In genomic region chr4:105659190-105659589, GRCh38 we compare ENCODE assay signal across 22 cellular contexts.
"Had no signal": no experiment of that assay in that cellular context is flagged by ENCODE, and none has a peak within 500 bp of the region (broad histone marks: within the 10 kb centered on the region; RNA-seq: fewer than 3 reads in every experiment).

No MANE protein-coding gene starts in this region.

- H3K36me3 ChIP-seq: SJSA1 had no signal

- H3K27ac ChIP-seq: SJSA1, SK-N-MC had no signal

- H3K4me1 ChIP-seq: SJSA1 had no signal

- H3K27me3 ChIP-seq: SJSA1 had no signal

- FAIRE-seq: RCC 7860 had no signal

- H3K4me3 ChIP-seq: SJSA1, SK-N-MC had no signal

- DNase-seq: KBM-7, NCI-H1092, NCI-H1105 treated with DMSO at 0.1 percent for 48 hours, NCI-H1417 treated with DMSO at 0.1 percent for 48 hours, NCI-H187, NCI-H2029, NCI-H2081 treated with DMSO at 0.1 percent for 48 hours, NCI-H2171, NCI-H226, NCI-H446, NCI-H510A, NCI-H524 treated with DMSO at 0.1 percent for 48 hours, NCI-H69, NCI-H774, Right ventricle myocardium superior, RPMI8226, SIG-M5, SW 1271 had no signal

- H3K4me3 Mint-ChIP-seq: IgD-negative memory B cell had no signal

- H3K9me3 Mint-ChIP-seq: IgD-negative memory B cell had no signal

- H3K9me3 ChIP-seq: SJSA1 had no signal

- H3K27ac Mint-ChIP-seq: IgD-negative memory B cell had no signal

- H3K36me3 Mint-ChIP-seq: IgD-negative memory B cell had no signal
